Comparison of ENCODE assay signal across 10 cellular contexts in the genomic region with DNA sequence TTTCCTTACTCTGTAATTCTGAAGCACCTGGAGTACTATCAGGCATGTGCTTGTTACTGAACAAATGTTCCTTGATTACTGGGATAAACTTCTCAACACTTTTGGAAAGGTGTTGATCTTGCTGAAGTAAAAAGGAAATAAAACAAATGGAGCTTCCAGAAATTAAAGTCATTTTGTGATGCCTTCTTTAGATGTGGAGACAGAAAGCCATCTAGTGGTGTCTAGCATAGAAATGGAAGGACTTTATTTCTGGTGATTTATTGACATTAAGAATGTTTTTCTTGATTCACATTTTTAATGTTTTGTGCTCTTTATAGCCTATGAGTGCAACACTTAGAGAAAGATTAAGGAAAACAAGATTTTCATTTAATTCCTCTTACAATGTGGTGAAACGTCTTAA. TPM values are rescaled to one million over a fixed set of nuclear protein-coding genes. Genes with fewer than 3 reads are reported as not detected.
A peak's percentile ranks its signal among the peaks of the same experiment; 100 is the strongest.
DNase-seq lines count a peak whose midpoint lies in the region; ATAC-seq, FAIRE-seq and TF ChIP-seq lines count a peak whose summit lies in the region.
"Had no signal": no experiment of that assay in that cellular context is flagged by ENCODE, and none has a peak within 500 bp of the region (broad histone marks: within the 10 kb centered on the region; RNA-seq: fewer than 3 reads in every experiment).

No MANE protein-coding gene starts in this region.

- no peaks in the 10 kb centered on the region for H3K9me3 ChIP-seq in HUES6 (ENCODE audit: control insufficient read depth, insufficient read depth, low read depth, low read length)
- no peaks in the 10 kb centered on the region for H3K9me3 ChIP-seq in astrocyte (ENCODE audit: insufficient read depth, low read depth, low read length)
- H3K9me3 ChIP-seq in upper lobe of left lung = no peaks in the 10 kb centered on the region
- H3K9me3 ChIP-seq: testis had no signal

- intact Hi-C loops in Calu3 (cut with micrococcal nuclease; ENCODE audit: unreplicated experiment) = loop anchor here (1.0 to 5.0 kb wide), 5 partner anchors 41 to 235 kb away; no protein-coding TSS in a partner anchor

- peak overlapping the region; percentile 40 for H3K4me2 ChIP-seq in astrocyte (ENCODE audit: low read length)

- H3K27me3 Mint-ChIP-seq in Calu3 (ENCODE audit: unreplicated experiment) = no peaks in the 10 kb centered on the region
- H3K27me3 Mint-ChIP-seq in astrocyte (ENCODE audit: low read depth, unreplicated experiment) = no peaks in the 10 kb centered on the region

- H3K27ac ChIP-seq in HUES6 (ENCODE audit: low read depth, low read length) = no peak overlapping the region
- H3K27ac ChIP-seq in astrocyte (ENCODE audit: low read depth, low read length) = no peak overlapping the region
- H3K27ac ChIP-seq in upper lobe of left lung = peak overlapping the region in 1 of 4 donors; percentile 95

- TF ChIP-seq POLR2A in upper lobe of left lung (IDR thresholded peaks at IDR 0.05) = no peak

- peak overlapping the region; percentile 70 for H3K4me3 Mint-ChIP-seq in Calu3 (ENCODE audit: low read depth, unreplicated experiment)
- no peak overlapping the region for H3K4me3 Mint-ChIP-seq in astrocyte (ENCODE audit: unreplicated experiment)

- no peaks in the 10 kb centered on the region for H3K79me2 ChIP-seq in astrocyte (ENCODE audit: insufficient read depth, low read length)

- H3K36me3 ChIP-seq in HUES6 (ENCODE audit: control insufficient read depth, insufficient read depth, low read length) (0 out of 2 replicates have a peak, but pooled peaks cover 5% of the 10 kb centered on the region), astrocyte (ENCODE audit: insufficient read depth, low read length) (no peaks in the 10 kb centered on the region), upper lobe of left lung (peaks cover 0 to 9% (median 2%) of the 10 kb centered on the region in 4 donors)

- H3K4me1 Mint-ChIP-seq in Calu3 (ENCODE audit: low read depth, unreplicated experiment) (peaks cover 23% of the 10 kb centered on the region), astrocyte (ENCODE audit: low read depth, unreplicated experiment) (peaks cover 13% of the 10 kb centered on the region)

- FAIRE-seq in astrocyte (lab: Jason Lieb, UNC) = peak; percentile 95

- H3K4me1 ChIP-seq in HUES6 (ENCODE audit: control insufficient read depth, insufficient read depth, low read length) = peaks cover 23% of the 10 kb centered on the region
- peaks cover 22% of the 10 kb centered on the region for H3K4me1 ChIP-seq in astrocyte (ENCODE audit: insufficient read depth, low read length)
- peaks cover 9 to 22% (median 15%) of the 10 kb centered on the region in 4 donors for H3K4me1 ChIP-seq in upper lobe of left lung

- CTCF ChIA-PET in Calu3 (lab: Charles Lee) = interaction anchor here (0.6 to 1.1 kb wide), 4 partner anchors 74 to 502 kb away, joined by 3 read pairs; no protein-coding TSS in a partner anchor

- 62 to 70% methylated on average over 1 of the region's 1 CpG for WGBS in upper lobe of left lung, 2 donors

- H4K20me1 ChIP-seq in astrocyte (ENCODE audit: insufficient read depth, low read length) = no peaks in the 10 kb centered on the region

- H3K27me3 ChIP-seq in HUES6 (ENCODE audit: control insufficient read depth, insufficient read depth, low read length) (no peaks in the 10 kb centered on the region), astrocyte (ENCODE audit: insufficient read depth, low read length) (no peaks in the 10 kb centered on the region), upper lobe of left lung (no peaks in the 10 kb centered on the region)
- H3K27me3 ChIP-seq: testis had no signal

- TF ChIP-seq CTCF in Calu3 (IDR thresholded peaks at IDR 0.05; ENCODE audit: unreplicated experiment) = no peak
- peak; percentile 26 for TF ChIP-seq CTCF in astrocyte (IDR thresholded peaks at IDR 0.05; ENCODE audit: insufficient read depth, low read depth, low read length)
- peak in 2 of 6 experiments; percentile 16 to 33 for TF ChIP-seq CTCF in upper lobe of left lung (IDR thresholded peaks at IDR 0.05)

- DNase-seq in Calu3 (no peak), astrocyte (ENCODE audit: low read depth) (no peak), midbrain (lab: John Stamatoyannopoulos, UW) (peak; percentile 40), upper lobe of left lung (no peak), NCI-H774 (lab: John Stamatoyannopoulos, UW) (no peak)
- DNase-seq: testis had no signal

- H3K36me3 Mint-ChIP-seq in Calu3 (ENCODE audit: insufficient read depth, unreplicated experiment) (peaks cover 28% of the 10 kb centered on the region), astrocyte (ENCODE audit: low read depth, unreplicated experiment) (no peaks in the 10 kb centered on the region)

- TF ChIP-seq EP300 in upper lobe of left lung (IDR thresholded peaks at IDR 0.05) = no peak

- H2AFZ ChIP-seq in astrocyte (ENCODE audit: low read depth, low read length) = no peak overlapping the region

- no peak overlapping the region for H3K9ac ChIP-seq in HUES6 (ENCODE audit: low read length)
- H3K9ac ChIP-seq in astrocyte (ENCODE audit: low read length) = no peak overlapping the region

- H3K4me3 ChIP-seq in HUES6 (ENCODE audit: low read depth, low read length) = peak overlapping the region; percentile 66; the same call in 1 of the 2 replicates
- H3K4me3 ChIP-seq in astrocyte (ENCODE audit: insufficient read depth, low read depth, low read length) = no peak overlapping the region
- H3K4me3 ChIP-seq in upper lobe of left lung = no peak overlapping the region

- H3K9me3 Mint-ChIP-seq in Calu3 (ENCODE audit: low read depth, unreplicated experiment) = no peaks in the 10 kb centered on the region
- no peaks in the 10 kb centered on the region for H3K9me3 Mint-ChIP-seq in astrocyte (ENCODE audit: unreplicated experiment)

- no TSS peak for BruUV-seq in Calu3 (replicated peaks; lab: Mats Ljungman, UMichigan)

- H3K27ac Mint-ChIP-seq in Calu3 (ENCODE audit: unreplicated experiment) = no peak overlapping the region
- H3K27ac Mint-ChIP-seq in astrocyte (ENCODE audit: unreplicated experiment) = no peak overlapping the region

- ATAC-seq in GM21529 (IDR thresholded peaks at IDR 0.05; ENCODE audit: unreplicated experiment) (no peak), upper lobe of left lung (ENCODE audit: low FRiP score in 2 of 2) (no peak), HG03460 (IDR thresholded peaks at IDR 0.05; ENCODE audit: unreplicated experiment) (no peak)

RNA-seq across cellular contexts. Expression of gene SFR1, which starts 1.4 kb away (rescaled TPM):
- total RNA-seq in Calu3 (2022) = 10.2 and 11.6 TPM in 2 replicates
- 3.6 and 4.4 TPM in 2 replicates for total RNA-seq in astrocyte
- 10 to 100 TPM in 1 of 6 donors, 1 to 10 TPM in 5; 3.1 to 11.9 (median 7.3) TPM for total RNA-seq in upper lobe of left lung

RNA-seq across cellular contexts. Expression of gene COL17A1, which starts 37.7 kb away (rescaled TPM):
- total RNA-seq in Calu3 (2022) (0.73 and 1.0 TPM in 2 replicates), astrocyte (2.6 and 10.1 TPM in 2 replicates), upper lobe of left lung (1 to 10 TPM; 1.0 to 2.0 (median 1.6) TPM)
- total RNA-seq: NCI-H460 had no signal
